In the genomic region with DNA sequence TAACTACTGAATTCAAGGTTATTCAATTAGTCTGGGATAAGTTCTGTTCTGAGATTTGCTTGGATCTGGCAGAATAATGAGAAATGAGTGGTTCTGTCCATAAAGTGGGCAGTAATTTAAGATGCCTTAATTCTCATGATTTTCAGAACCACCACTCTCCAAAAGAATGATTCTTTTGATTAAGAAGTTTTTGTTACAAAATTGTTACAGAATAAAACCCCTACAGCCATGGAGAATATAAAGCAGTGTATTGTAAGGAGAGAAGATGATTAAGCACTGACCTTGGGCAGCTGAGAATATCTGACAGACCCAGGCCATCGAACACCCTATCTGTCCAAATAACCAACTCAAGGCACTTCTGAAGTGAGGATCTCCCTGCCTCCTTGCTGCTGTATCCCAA, we compare ENCODE assay signal across 10 cellular contexts. TPM values are rescaled to one million over a fixed set of nuclear protein-coding genes. Genes with fewer than 3 reads are reported as not detected.
"Had no signal": no experiment of that assay in that cellular context is flagged by ENCODE, and none has a peak within 500 bp of the region (broad histone marks: within the 10 kb centered on the region; RNA-seq: fewer than 3 reads in every experiment).

No MANE protein-coding gene starts in this region.

- H3K36me3 ChIP-seq: HAP-1 had no signal

- H3K9me3 ChIP-seq: HAP-1 had no signal

- DNase-seq: GM23248, GOT3, H7, HFFc6, IMR-90, KG1 had no signal

- H3K9me3 Mint-ChIP-seq: HFFc6 had no signal

- H3K4me1 ChIP-seq: HAP-1 had no signal

- H3K27ac ChIP-seq: GM23248, HL-60 had no signal

- H2AFZ ChIP-seq: GM23248 had no signal

- H3K4me3 Mint-ChIP-seq: HFFc6 had no signal

- H3K4me3 ChIP-seq: GM23248, HAP-1, K562 had no signal

- H3K27ac Mint-ChIP-seq: HFFc6 had no signal

- H3K9ac ChIP-seq: GM23248 had no signal

RNA-seq across cellular contexts. Expression of a gene that starts 12.4 kb away (rescaled TPM):
- total RNA-seq: GM23248, H4, H7, HFFc6, IMR-90 had no signal
